In the genomic region with DNA sequence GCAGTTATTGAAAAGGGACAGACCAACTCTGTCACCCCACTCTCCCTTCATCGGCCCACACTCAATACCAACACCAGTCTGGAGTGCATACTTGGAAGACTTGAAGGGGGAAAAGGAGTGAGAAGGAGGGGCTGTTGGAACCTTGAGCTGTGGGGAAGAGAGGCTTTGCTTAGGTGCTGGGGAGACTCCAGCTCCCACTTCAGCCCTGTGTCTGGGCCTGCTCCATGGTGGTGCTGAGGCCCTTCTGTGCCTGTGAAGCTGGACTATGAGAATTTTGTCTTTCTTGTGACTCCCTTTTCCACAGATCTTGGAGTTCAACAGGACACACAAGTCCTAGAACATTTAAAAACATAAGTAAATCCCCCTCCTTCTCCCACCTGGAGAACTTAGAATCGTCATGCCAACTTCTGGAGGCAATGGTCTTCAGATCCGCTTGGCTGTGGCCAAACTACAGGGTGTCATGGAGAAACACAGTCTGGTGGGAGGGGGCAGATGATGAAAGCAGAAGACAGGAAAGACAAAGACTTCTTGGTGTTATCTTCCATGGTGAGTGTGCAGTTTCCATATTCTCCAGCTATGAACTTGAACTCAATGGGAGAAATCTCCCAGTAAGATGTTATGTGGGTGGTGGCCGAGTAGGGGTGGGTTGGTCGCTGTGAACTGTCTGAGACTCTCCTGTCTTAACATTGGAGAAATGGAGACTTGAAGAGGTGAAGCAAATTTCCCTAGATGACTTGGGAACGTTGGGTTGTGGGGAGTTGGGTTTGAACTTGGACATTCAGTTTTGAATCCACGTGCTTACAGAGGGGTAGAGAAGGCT, we compare ENCODE assay signal across 14 cellular contexts. TPM values are rescaled to one million over a fixed set of nuclear protein-coding genes. Genes with fewer than 3 reads are reported as not detected.
A peak's percentile ranks its signal among the peaks of the same experiment; 100 is the strongest.
DNase-seq lines count a peak whose midpoint lies in the region; ATAC-seq and TF ChIP-seq lines count a peak whose summit lies in the region.
"Had no signal": no experiment of that assay in that cellular context is flagged by ENCODE, and none has a peak within 500 bp of the region (broad histone marks: within the 10 kb centered on the region; RNA-seq: fewer than 3 reads in every experiment).

No MANE protein-coding gene starts in this region.

- H3K4me2 ChIP-seq in KMS-11: peak overlapping the region; percentile 6; the same call in 1 of the 2 replicates
- H3K4me2 ChIP-seq in hepatocyte: no peak overlapping the region
- H3K4me2 ChIP-seq in H9 (ENCODE audit: insufficient read depth, insufficient read length, low read length): no peak overlapping the region

- no peak overlapping the region for H2BK20ac ChIP-seq in H9 (ENCODE audit: low read depth, low read length, poor library complexity, severe bottlenecking)

- no peak overlapping the region for H3T11ph ChIP-seq in H9 (ENCODE audit: low read length)

- H3K27ac Mint-ChIP-seq in activated naive CD4-positive, alpha-beta T cell treated with anti-CD3 and anti-CD28 coated beads, Interleukin-2, amount 50 U/mL, for 24 hours: peak overlapping the region; percentile 18
- peak overlapping the region; percentile 90 for H3K27ac Mint-ChIP-seq in stimulated activated effector memory CD8-positive, alpha-beta T cell treated with anti-CD3 and anti-CD28 coated beads, Interleukin-12 subunit alpha, Interleukin-12 subunit beta, amount 100 ng/mL, for 72 hours
- no peak overlapping the region for H3K27ac Mint-ChIP-seq in H9

- H3K9me2 ChIP-seq in hepatocyte (replicated peaks; ENCODE audit: insufficient read depth): no peaks in the 10 kb centered on the region

- H3K56ac ChIP-seq in H9 (ENCODE audit: insufficient read length, low read depth, low read length): no peak overlapping the region

- no peak overlapping the region for H2BK5ac ChIP-seq in H9 (ENCODE audit: insufficient read length, low read length)

- H3K79me1 ChIP-seq in H9 (ENCODE audit: insufficient read depth, low read depth, low read length, poor library complexity, severe bottlenecking): no peaks in the 10 kb centered on the region

- H3K4ac ChIP-seq in H9 (ENCODE audit: low read depth, low read length): no peak overlapping the region

- H2AK5ac ChIP-seq in H9 (ENCODE audit: insufficient read length, low read length): no peak overlapping the region

- H3K4me1 Mint-ChIP-seq in activated naive CD4-positive, alpha-beta T cell treated with anti-CD3 and anti-CD28 coated beads, Interleukin-2, amount 50 U/mL, for 24 hours: peaks cover 18% of the 10 kb centered on the region
- H3K4me1 Mint-ChIP-seq in stimulated activated effector memory CD8-positive, alpha-beta T cell treated with anti-CD3 and anti-CD28 coated beads, Interleukin-12 subunit alpha, Interleukin-12 subunit beta, amount 100 ng/mL, for 72 hours: peaks cover 55% of the 10 kb centered on the region
- peaks cover 25 to 27% of the 10 kb centered on the region in 2 experiments for H3K4me1 Mint-ChIP-seq in H9

- H3K9ac ChIP-seq in KMS-11 (no peak overlapping the region), H9 (ENCODE audit: extremely low read depth, insufficient read length, low read length) (no peak overlapping the region)

- H3K14ac ChIP-seq in H9 (ENCODE audit: insufficient read depth, low read length): no peak overlapping the region

- H4K91ac ChIP-seq in H9 (ENCODE audit: insufficient read length, low read depth, low read length): no peak overlapping the region

- no peaks in the 10 kb centered on the region for H3K23me2 ChIP-seq in H9 (ENCODE audit: insufficient read length, low read depth, low read length, poor library complexity, severe bottlenecking)

- no peaks in the 10 kb centered on the region for H3K27me3 Mint-ChIP-seq in activated naive CD4-positive, alpha-beta T cell treated with anti-CD3 and anti-CD28 coated beads, Interleukin-2, amount 50 U/mL, for 24 hours
- H3K27me3 Mint-ChIP-seq in H9 (ENCODE audit: low read depth): peaks cover 61% of the 10 kb centered on the region

- H4K8ac ChIP-seq in H9 (replicated peaks; ENCODE audit: insufficient read length, low read depth, low read length): no peak overlapping the region

- H2BK120ac ChIP-seq in H9 (ENCODE audit: low read depth, low read length, poor library complexity, severe bottlenecking): no peak overlapping the region

- no peak overlapping the region for H3K4me3 Mint-ChIP-seq in activated naive CD4-positive, alpha-beta T cell treated with anti-CD3 and anti-CD28 coated beads, Interleukin-2, amount 50 U/mL, for 24 hours
- H3K4me3 Mint-ChIP-seq in stimulated activated effector memory CD8-positive, alpha-beta T cell treated with anti-CD3 and anti-CD28 coated beads, Interleukin-12 subunit alpha, Interleukin-12 subunit beta, amount 100 ng/mL, for 72 hours: peak overlapping the region; percentile 68
- no peak overlapping the region for H3K4me3 Mint-ChIP-seq in H9

- H4K20me1 ChIP-seq in KMS-11 (ENCODE audit: insufficient read depth) (no peaks in the 10 kb centered on the region), hepatocyte (ENCODE audit: insufficient read depth, poor library complexity, severe bottlenecking) (no peaks in the 10 kb centered on the region), H9 (ENCODE audit: control insufficient read depth, insufficient read depth, insufficient read length) (no peaks in the 10 kb centered on the region)

- H2BK12ac ChIP-seq in H9 (ENCODE audit: insufficient read length, low read depth, low read length): no peak overlapping the region

- H2AFZ ChIP-seq in KMS-11 (ENCODE audit: low read depth) (no peak overlapping the region), hepatocyte (no peak overlapping the region), H9 (ENCODE audit: low read length) (no peak overlapping the region)

- H3K27me3 ChIP-seq in KMS-11 (ENCODE audit: insufficient read depth, low read depth) (no peaks in the 10 kb centered on the region), hepatocyte (peaks cover 3% of the 10 kb centered on the region), H9 (ENCODE audit: insufficient read depth, low read length) (no peaks in the 10 kb centered on the region)

- DNase-seq in activated naive CD4-positive, alpha-beta T cell treated with anti-CD3 and anti-CD28 coated beads, Interleukin-2, amount 50 U/mL, for 16 hours: no peak
- DNase-seq in iPS-NIHi7 (ENCODE audit: extremely low spot score) (peak; percentile 4), hepatocyte (ENCODE audit: low spot score) (no peak), H9 (no peak)
- no peak for DNase-seq in stimulated activated effector memory CD8-positive, alpha-beta T cell treated with anti-CD3 and anti-CD28 coated beads, Interleukin-12 subunit alpha, Interleukin-12 subunit beta, amount 100 ng/mL, for 72 hours (ENCODE audit: low spot score in 2 of 2)
- DNase-seq: EL, NCI-H146, NCI-H2081 treated with DMSO at 0.1 percent for 48 hours, NCI-H524, SHP77 treated with DMSO at 0.1 percent for 48 hours had no signal

- H3K36me3 ChIP-seq in KMS-11 (ENCODE audit: insufficient read depth): no peaks in the 10 kb centered on the region
- H3K36me3 ChIP-seq in hepatocyte (replicated peaks; ENCODE audit: insufficient read depth, low read depth): no peaks in the 10 kb centered on the region

- H3K9me3 Mint-ChIP-seq in activated naive CD4-positive, alpha-beta T cell treated with anti-CD3 and anti-CD28 coated beads, Interleukin-2, amount 50 U/mL, for 24 hours: no peaks in the 10 kb centered on the region
- H3K9me3 Mint-ChIP-seq in stimulated activated effector memory CD8-positive, alpha-beta T cell treated with anti-CD3 and anti-CD28 coated beads, Interleukin-12 subunit alpha, Interleukin-12 subunit beta, amount 100 ng/mL, for 72 hours: no peaks in the 10 kb centered on the region
- H3K9me3 Mint-ChIP-seq in H9: no peaks in the 10 kb centered on the region

- no peak overlapping the region for H3K18ac ChIP-seq in H9 (ENCODE audit: insufficient read length, low read depth, low read length)

- H3K79me2 ChIP-seq in KMS-11 (ENCODE audit: insufficient read depth, low read depth) (no peaks in the 10 kb centered on the region), hepatocyte (no peaks in the 10 kb centered on the region), H9 (ENCODE audit: insufficient read depth, low read length) (no peaks in the 10 kb centered on the region)

- no peak overlapping the region for H4K5ac ChIP-seq in H9 (ENCODE audit: insufficient read length, low read depth, low read length)

- no peaks in the 10 kb centered on the region for H3K36me3 Mint-ChIP-seq in activated naive CD4-positive, alpha-beta T cell treated with anti-CD3 and anti-CD28 coated beads, Interleukin-2, amount 50 U/mL, for 24 hours
- no peaks in the 10 kb centered on the region for H3K36me3 Mint-ChIP-seq in stimulated activated effector memory CD8-positive, alpha-beta T cell treated with anti-CD3 and anti-CD28 coated beads, Interleukin-12 subunit alpha, Interleukin-12 subunit beta, amount 100 ng/mL, for 72 hours
- no peaks in the 10 kb centered on the region; a peak in 1 of 7 replicates for H3K36me3 Mint-ChIP-seq in H9 (ENCODE audit: insufficient read depth in 1 of 3, low read depth in 3 of 3)

- H3K4me1 ChIP-seq in KMS-11 (ENCODE audit: low read depth, poor library complexity, severe bottlenecking) (peaks cover 87% of the 10 kb centered on the region), hepatocyte (ENCODE audit: insufficient read depth) (no peaks in the 10 kb centered on the region), H9 (ENCODE audit: insufficient read depth, low read length) (peaks cover 11% of the 10 kb centered on the region)

- no peak overlapping the region; the same call in 1 of the 2 replicates for H2BK15ac ChIP-seq in H9 (ENCODE audit: low read depth, low read length)

- TF ChIP-seq CTCF in KMS-11 (conservative IDR thresholded peaks at IDR 0.05; ENCODE audit: low read depth, low read length) (no peak), hepatocyte (IDR thresholded peaks at IDR 0.05; ENCODE audit: poor library complexity) (no peak), H9 (conservative IDR thresholded peaks at IDR 0.05) (no peak)

- H3K27ac ChIP-seq in KMS-11 (no peak overlapping the region; the same call in 1 of the 2 replicates), hepatocyte (no peak overlapping the region), H9 (ENCODE audit: insufficient read length, low read depth, low read length) (no peak overlapping the region)

- H3K9me3 ChIP-seq in hepatocyte (ENCODE audit: low read depth): no peaks in the 10 kb centered on the region
- H3K9me3 ChIP-seq in H9 (ENCODE audit: control insufficient read depth, low read depth, low read length): no peaks in the 10 kb centered on the region

- no peak for ATAC-seq in stimulated activated effector memory CD8-positive, alpha-beta T cell treated with anti-CD3 and anti-CD28 coated beads, Interleukin-12 subunit alpha, Interleukin-12 subunit beta, amount 100 ng/mL, for 72 hours
- no peak for ATAC-seq in HG03342 (IDR thresholded peaks at IDR 0.05; ENCODE audit: unreplicated experiment)

- 90% methylated on average over 7 of the region's 7 CpGs for WGBS in hepatocyte (ENCODE audit: low lambda C conversion rate, missing lambda C conversion rate)
- no CpG with 5 or more reads among the region's 7 CpGs for WGBS in H9 (ENCODE audit: extremely low coverage, insufficient read length, low lambda C conversion rate)

- no peak overlapping the region for H3K23ac ChIP-seq in H9 (ENCODE audit: insufficient read length, low read depth, low read length)

- H3K4me3 ChIP-seq in KMS-11 (IDR thresholded peaks at IDR 0.05; ENCODE audit: insufficient read depth, low read depth, low read length): no peak overlapping the region
- no peak overlapping the region for H3K4me3 ChIP-seq in hepatocyte

RNA-seq across cellular contexts. Expression of gene GIMAP8, which starts 18.4 kb away (rescaled TPM):
- total RNA-seq in hepatocyte (0.10 and 0.12 TPM in 2 replicates), H9 (2021) (not detected in 2 replicates)
- polyA plus RNA-seq in hepatocyte: not detected in 2 replicates
- polyA plus RNA-seq: BJ had no signal

RNA-seq across cellular contexts. Expression of gene ZNF775, which starts 52.9 kb away (rescaled TPM):
- total RNA-seq in hepatocyte (5.2 and 8.3 TPM in 2 replicates), H9 (2021) (9.7 and 10.5 TPM in 2 replicates)
- polyA plus RNA-seq in hepatocyte: 6.2 and 10.6 TPM in 2 replicates

Comparison
In these comparisons a context has a peak if more than half of its experiments do, and no peak if none do; other contexts are left out.
1. H3K27ac Mint-ChIP-seq: peak in activated naive CD4-positive, alpha-beta T cell treated with anti-CD3 and anti-CD28 coated beads, Interleukin-2, amount 50 U/mL, for 24 hours (single experiment) and stimulated activated effector memory CD8-positive, alpha-beta T cell treated with anti-CD3 and anti-CD28 coated beads, Interleukin-12 subunit alpha, Interleukin-12 subunit beta, amount 100 ng/mL, for 72 hours (single experiment); none in H9 (0 of 3).